ENCODE assay signal across 11 cellular contexts in genomic region chr6:57257911-57258541, GRCh38. TPM values are rescaled to one million over a fixed set of nuclear protein-coding genes. Genes with fewer than 3 reads are reported as not detected.
DNase-seq lines count a peak whose midpoint lies in the region; ATAC-seq and TF ChIP-seq lines count a peak whose summit lies in the region.
"Had no signal": no experiment of that assay in that cellular context is flagged by ENCODE, and none has a peak within 500 bp of the region (broad histone marks: within the 10 kb centered on the region; RNA-seq: fewer than 3 reads in every experiment).

No MANE protein-coding gene starts in this region.

- H3K79me2 ChIP-seq in neural progenitor cell (ENCODE audit: low read depth): no peaks in the 10 kb centered on the region
- H3K79me2 ChIP-seq: parathyroid adenoma had no signal

- no peaks in the 10 kb centered on the region for H3F3A ChIP-seq in neural progenitor cell (ENCODE audit: low read depth)

- no peaks in the 10 kb centered on the region for H4K20me1 ChIP-seq in neural progenitor cell (ENCODE audit: low read depth)

- H3K9me3 ChIP-seq in neural progenitor cell (ENCODE audit: low read depth): no peaks in the 10 kb centered on the region

- no peaks in the 10 kb centered on the region for H3K9me3 Mint-ChIP-seq in neural progenitor cell

- H3K36me3 ChIP-seq in neural progenitor cell: no peaks in the 10 kb centered on the region
- H3K36me3 ChIP-seq in urinary bladder (ENCODE audit: insufficient read depth): no peaks in the 10 kb centered on the region

- H3K4me3 ChIP-seq in neural progenitor cell: no peak overlapping the region
- H3K4me3 ChIP-seq in urinary bladder (ENCODE audit: low read depth, low read length): no peak overlapping the region

- no peak overlapping the region for H3K9ac ChIP-seq in neural progenitor cell
- H3K9ac ChIP-seq: parathyroid adenoma had no signal

- peaks cover 19% of the 10 kb centered on the region for H3K4me1 ChIP-seq in neural progenitor cell
- no peaks in the 10 kb centered on the region for H3K4me1 ChIP-seq in urinary bladder (ENCODE audit: insufficient read depth)

- H3K4me3 Mint-ChIP-seq in neural progenitor cell: no peak overlapping the region

- H3K36me3 Mint-ChIP-seq in neural progenitor cell: no peaks in the 10 kb centered on the region

- peak overlapping the region; percentile 73 for H2AFZ ChIP-seq in neural progenitor cell (replicated peaks)
- H2AFZ ChIP-seq: parathyroid adenoma had no signal

- DNase-seq in NCI-H226 (peak; percentile 55), fibroblast of gingiva (ENCODE audit: low read depth) (peak; percentile 74), neural progenitor cell (ENCODE audit: low spot score) (no peak)
- no peak for DNase-seq in activated T-cell treated with anti-CD3 and anti-CD28 coated beads, Interleukin-2, amount 50 U/mL, for 1 hour
- DNase-seq: activated T-cell treated with anti-CD3 and anti-CD28 coated beads, Interleukin-2, amount 50 U/mL, for 48 hours; DMS53; NCI-H1105 treated with DMSO at 0.1 percent for 48 hours had no signal

- WGBS in urinary bladder: 27% methylated on average over 10 of the region's 10 CpGs

- no peak overlapping the region for H3K27ac Mint-ChIP-seq in neural progenitor cell

- no peak for TF ChIP-seq CTCF in neural progenitor cell (IDR thresholded peaks at IDR 0.05)

- peaks cover 15% of the 10 kb centered on the region for H3K4me1 Mint-ChIP-seq in neural progenitor cell

- ATAC-seq in HG03097 (IDR thresholded peaks at IDR 0.05; ENCODE audit: low FRiP score, unreplicated experiment) (no peak), GM19455 (IDR thresholded peaks at IDR 0.05; ENCODE audit: unreplicated experiment) (no peak)

- H3K4me2 ChIP-seq in neural progenitor cell: no peak overlapping the region

- no peaks in the 10 kb centered on the region for H3K27me3 ChIP-seq in neural progenitor cell

- peaks cover 2% of the 10 kb centered on the region for H3K27me3 Mint-ChIP-seq in neural progenitor cell (ENCODE audit: insufficient read depth, low read depth)

- H3K27ac ChIP-seq in neural progenitor cell (no peak overlapping the region), urinary bladder (ENCODE audit: low read depth) (peak overlapping the region; percentile 79)
- H3K27ac ChIP-seq: parathyroid adenoma had no signal

RNA-seq across cellular contexts. Expression of gene RAB23, which starts 35.9 kb away (rescaled TPM):
- total RNA-seq in neural progenitor cell (ENCODE audit: low replicate concordance) (26.9 and 43.7 TPM in 2 replicates), urinary bladder (193 TPM)
- 74.4 TPM for polyA plus RNA-seq in urinary bladder

RNA-seq across cellular contexts. Expression of gene PRIM2, which starts 59.4 kb away (rescaled TPM):
- total RNA-seq in neural progenitor cell (ENCODE audit: low replicate concordance): 52.8 and 81.0 TPM in 2 replicates
- 42.7 TPM for total RNA-seq in urinary bladder
- polyA plus RNA-seq in urinary bladder: 6.9 TPM

Comparison
In these comparisons a context has a peak if more than half of its experiments do, and no peak if none do; other contexts are left out.
1. DNase-seq: peak in NCI-H226 (single experiment) and fibroblast of gingiva (single experiment); none in neural progenitor cell (single experiment) and activated T-cell treated with anti-CD3 and anti-CD28 coated beads, Interleukin-2, amount 50 U/mL, for 1 hour (single experiment).